13 cellular contexts compared by ENCODE assay signal in the genomic region with DNA sequence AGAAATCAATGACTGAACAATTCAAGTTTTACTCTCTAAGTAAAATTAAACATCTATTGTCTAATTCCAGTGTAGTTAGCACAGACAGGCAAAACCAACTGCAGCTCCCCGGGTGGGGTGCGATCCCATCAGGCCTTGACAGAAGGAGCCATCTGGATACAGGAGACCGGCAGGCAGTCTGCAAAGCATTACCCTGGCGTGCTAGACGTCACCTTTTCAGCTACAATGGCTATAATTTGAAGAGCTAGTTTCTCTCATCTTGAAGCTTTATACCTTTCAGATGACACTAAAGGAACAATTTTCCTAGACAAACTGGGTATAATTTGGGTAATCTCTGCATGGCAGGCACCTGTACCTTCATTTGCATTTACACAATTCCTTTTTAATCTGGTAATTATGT.
"Had no signal": no experiment of that assay in that cellular context is flagged by ENCODE, and none has a peak within 500 bp of the region (broad histone marks: within the 10 kb centered on the region; RNA-seq: fewer than 3 reads in every experiment).

No MANE protein-coding gene starts in this region.

- H3K27me3 Mint-ChIP-seq: activated CD4-positive, alpha-beta memory T cell treated with anti-CD3 and anti-CD28 coated beads for 36 hours; activated CD4-positive, alpha-beta T cell treated with anti-CD3 and anti-CD28 coated beads for 36 hours; activated CD8-positive, alpha-beta memory T cell treated with anti-CD3 and anti-CD28 coated beads, Interleukin-2, amount 10 ng/mL, durations not matched to agents 7 days and 5 days; activated naive CD8-positive, alpha-beta T cell treated with anti-CD3 and anti-CD28 coated beads, Interleukin-2, amount 10 ng/mL, durations not matched to agents 7 days and 5 days; effector memory CD8-positive, alpha-beta T cell had no signal

- H3K4me3 Mint-ChIP-seq: activated CD4-positive, alpha-beta memory T cell treated with anti-CD3 and anti-CD28 coated beads for 36 hours; activated CD4-positive, alpha-beta T cell treated with anti-CD3 and anti-CD28 coated beads for 36 hours; activated CD8-positive, alpha-beta memory T cell treated with anti-CD3 and anti-CD28 coated beads, Interleukin-2, amount 10 ng/mL, durations not matched to agents 7 days and 5 days; activated naive CD8-positive, alpha-beta T cell treated with anti-CD3 and anti-CD28 coated beads, Interleukin-2, amount 10 ng/mL, durations not matched to agents 7 days and 5 days; effector memory CD8-positive, alpha-beta T cell; WTC11 had no signal

- ATAC-seq: activated CD4-positive, alpha-beta T cell treated with anti-CD3 and anti-CD28 coated beads for 36 hours; activated CD8-positive, alpha-beta memory T cell treated with anti-CD3 and anti-CD28 coated beads, Interleukin-2, amount 10 ng/mL, durations not matched to agents 7 days and 5 days; body of pancreas; effector memory CD8-positive, alpha-beta T cell; left ventricle myocardium superior; stimulated activated naive CD8-positive, alpha-beta T cell treated with anti-CD3 and anti-CD28 coated beads, Interleukin-15, Interleukin-2, amounts not matched to agents 100 U/mL and 50 U/mL, for 24 hours; WTC11 had no signal

- H3K27ac Mint-ChIP-seq: activated CD4-positive, alpha-beta memory T cell treated with anti-CD3 and anti-CD28 coated beads for 36 hours; activated CD4-positive, alpha-beta T cell treated with anti-CD3 and anti-CD28 coated beads for 36 hours; activated CD8-positive, alpha-beta memory T cell treated with anti-CD3 and anti-CD28 coated beads, Interleukin-2, amount 10 ng/mL, durations not matched to agents 7 days and 5 days; activated naive CD8-positive, alpha-beta T cell treated with anti-CD3 and anti-CD28 coated beads, Interleukin-2, amount 10 ng/mL, durations not matched to agents 7 days and 5 days; effector memory CD8-positive, alpha-beta T cell; WTC11 had no signal

- DNase-seq: activated CD4-positive, alpha-beta memory T cell treated with anti-CD3 and anti-CD28 coated beads for 36 hours; activated CD4-positive, alpha-beta T cell treated with anti-CD3 and anti-CD28 coated beads for 36 hours; activated CD8-positive, alpha-beta memory T cell treated with anti-CD3 and anti-CD28 coated beads, Interleukin-2, amount 10 ng/mL, durations not matched to agents 7 days and 5 days; activated naive CD4-positive, alpha-beta T cell; activated naive CD8-positive, alpha-beta T cell treated with anti-CD3 and anti-CD28 coated beads, Interleukin-2, amount 10 ng/mL, durations not matched to agents 7 days and 5 days; body of pancreas; effector memory CD8-positive, alpha-beta T cell; left ventricle myocardium superior; stimulated activated CD4-positive, alpha-beta T cell treated with anti-CD3 and anti-CD28 coated beads, Interleukin-2, amount 100 ng/mL, for 24 hours; stimulated activated naive CD8-positive, alpha-beta T cell treated with anti-CD3 and anti-CD28 coated beads, Interleukin-15, Interleukin-2, amounts not matched to agents 100 U/mL and 50 U/mL, for 24 hours; substantia nigra; tibial artery had no signal

- H3K4me1 Mint-ChIP-seq: activated CD4-positive, alpha-beta T cell treated with anti-CD3 and anti-CD28 coated beads for 36 hours; activated CD8-positive, alpha-beta memory T cell treated with anti-CD3 and anti-CD28 coated beads, Interleukin-2, amount 10 ng/mL, durations not matched to agents 7 days and 5 days; activated naive CD8-positive, alpha-beta T cell treated with anti-CD3 and anti-CD28 coated beads, Interleukin-2, amount 10 ng/mL, durations not matched to agents 7 days and 5 days; WTC11 had no signal

- H3K36me3 Mint-ChIP-seq: activated CD4-positive, alpha-beta memory T cell treated with anti-CD3 and anti-CD28 coated beads for 36 hours; activated CD8-positive, alpha-beta memory T cell treated with anti-CD3 and anti-CD28 coated beads, Interleukin-2, amount 10 ng/mL, durations not matched to agents 7 days and 5 days; activated naive CD8-positive, alpha-beta T cell treated with anti-CD3 and anti-CD28 coated beads, Interleukin-2, amount 10 ng/mL, durations not matched to agents 7 days and 5 days had no signal
